Comparison of ENCODE assay signal across 14 cellular contexts in the genomic region with DNA sequence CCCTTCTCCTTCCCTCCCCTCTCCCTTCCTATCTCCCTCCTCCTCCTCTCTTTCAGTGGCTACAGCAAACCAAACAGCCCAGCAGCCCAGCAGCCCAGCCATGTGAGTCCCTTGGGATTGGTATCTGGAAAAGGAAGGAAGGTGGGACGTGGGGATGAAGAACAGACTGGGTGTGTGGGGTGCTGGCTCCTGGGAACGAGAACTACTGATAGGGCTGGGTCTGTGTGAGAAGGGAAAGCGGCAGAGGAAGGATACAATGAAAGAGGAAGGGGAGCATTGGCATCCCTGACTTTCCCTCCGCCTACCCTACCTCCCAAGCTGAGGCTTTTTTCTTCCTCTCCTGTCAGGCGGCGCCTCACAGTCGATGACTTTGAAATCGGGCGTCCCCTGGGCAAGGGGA. TPM values are rescaled to one million over a fixed set of nuclear protein-coding genes. Genes with fewer than 3 reads are reported as not detected.
"Had no signal": no experiment of that assay in that cellular context is flagged by ENCODE, and none has a peak within 500 bp of the region (broad histone marks: within the 10 kb centered on the region; RNA-seq: fewer than 3 reads in every experiment).

No MANE protein-coding gene starts in this region.

- ATAC-seq: left ventricle myocardium superior; naive thymus-derived CD8-positive, alpha-beta T cell had no signal

- H3K27me3 Mint-ChIP-seq: activated CD4-positive, alpha-beta T cell treated with anti-CD3 and anti-CD28 coated beads, Interleukin-2, amount 10 ng/mL, durations not matched to agents 7 days and 5 days; memory B cell had no signal

- H3K27ac Mint-ChIP-seq: activated CD4-positive, alpha-beta T cell treated with anti-CD3 and anti-CD28 coated beads, Interleukin-2, amount 10 ng/mL, durations not matched to agents 7 days and 5 days; memory B cell; naive thymus-derived CD8-positive, alpha-beta T cell had no signal

- DNase-seq: activated CD4-positive, alpha-beta T cell treated with anti-CD3 and anti-CD28 coated beads, Interleukin-2, amount 10 ng/mL, durations not matched to agents 7 days and 5 days; activated naive CD4-positive, alpha-beta T cell; activated T-cell treated with anti-CD3 and anti-CD28 coated beads for 4 hours; aorta; effector CD8-positive, alpha-beta T cell; foreskin melanocyte; left ventricle myocardium superior; naive thymus-derived CD8-positive, alpha-beta T cell; stimulated activated CD4-positive, alpha-beta T cell treated with anti-CD3 and anti-CD28 coated beads, Interleukin-4, amount 100 ng/mL, for 1 hour; stimulated activated naive CD4-positive, alpha-beta T cell; substantia nigra; trophoblast cell had no signal

- H3K4me3 Mint-ChIP-seq: activated CD4-positive, alpha-beta T cell treated with anti-CD3 and anti-CD28 coated beads, Interleukin-2, amount 10 ng/mL, durations not matched to agents 7 days and 5 days; naive thymus-derived CD8-positive, alpha-beta T cell had no signal

- H3K9me3 Mint-ChIP-seq: memory B cell had no signal

RNA-seq across cellular contexts. Expression of a gene that starts 0.9 kb away (rescaled TPM):
- total RNA-seq: skeletal muscle tissue had no signal
- polyA plus RNA-seq: naive thymus-derived CD8-positive, alpha-beta T cell had no signal
